1 cellular context compared by ENCODE assay signal in the genomic region with DNA sequence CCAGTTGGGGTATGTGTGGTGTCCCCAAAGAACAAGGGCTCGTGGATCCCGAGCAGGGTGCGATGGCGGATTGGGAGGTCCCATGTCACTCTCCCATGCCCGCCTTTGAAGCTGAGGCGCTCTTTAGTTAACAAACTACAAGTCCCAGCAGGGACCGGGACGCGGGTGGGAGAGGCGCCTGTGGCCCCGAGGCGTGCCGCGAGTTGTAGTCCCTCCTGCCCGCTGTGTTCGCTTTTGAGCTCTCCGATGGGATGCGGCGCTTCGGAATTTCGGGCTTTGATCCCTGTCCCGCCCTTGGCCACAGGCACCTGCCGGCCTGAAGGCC.
A peak's percentile ranks its signal among the peaks of the same experiment; 100 is the strongest.
TF ChIP-seq lines count a peak whose summit lies in the region.

No MANE protein-coding gene starts in this region.

TF ChIP-seq in K562, 482 proteins besides CTCF, POLR2A, EP300 and RAD21:
- no peak for TF ChIP-seq NFIC (IDR thresholded peaks at IDR 0.05)
- TF ChIP-seq, protein P1, sequence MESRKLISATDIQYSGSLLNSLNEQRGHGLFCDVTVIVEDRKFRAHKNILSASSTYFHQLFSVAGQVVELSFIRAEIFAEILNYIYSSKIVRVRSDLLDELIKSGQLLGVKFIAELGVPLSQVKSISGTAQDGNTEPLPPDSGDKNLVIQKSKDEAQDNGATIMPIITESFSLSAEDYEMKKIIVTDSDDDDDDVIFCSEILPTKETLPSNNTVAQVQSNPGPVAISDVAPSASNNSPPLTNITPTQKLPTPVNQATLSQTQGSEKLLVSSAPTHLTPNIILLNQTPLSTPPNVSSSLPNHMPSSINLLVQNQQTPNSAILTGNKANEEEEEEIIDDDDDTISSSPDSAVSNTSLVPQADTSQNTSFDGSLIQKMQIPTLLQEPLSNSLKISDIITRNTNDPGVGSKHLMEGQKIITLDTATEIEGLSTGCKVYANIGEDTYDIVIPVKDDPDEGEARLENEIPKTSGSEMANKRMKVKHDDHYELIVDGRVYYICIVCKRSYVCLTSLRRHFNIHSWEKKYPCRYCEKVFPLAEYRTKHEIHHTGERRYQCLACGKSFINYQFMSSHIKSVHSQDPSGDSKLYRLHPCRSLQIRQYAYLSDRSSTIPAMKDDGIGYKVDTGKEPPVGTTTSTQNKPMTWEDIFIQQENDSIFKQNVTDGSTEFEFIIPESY (CRISPR knock-in tag; IDR thresholded peaks at IDR 0.05): peak; percentile 89
- no peak for TF ChIP-seq NCOA4 (IDR thresholded peaks at IDR 0.05; ENCODE audit: partially characterized antibody)
